ENCODE assay signal across 17 cellular contexts in the genomic region with DNA sequence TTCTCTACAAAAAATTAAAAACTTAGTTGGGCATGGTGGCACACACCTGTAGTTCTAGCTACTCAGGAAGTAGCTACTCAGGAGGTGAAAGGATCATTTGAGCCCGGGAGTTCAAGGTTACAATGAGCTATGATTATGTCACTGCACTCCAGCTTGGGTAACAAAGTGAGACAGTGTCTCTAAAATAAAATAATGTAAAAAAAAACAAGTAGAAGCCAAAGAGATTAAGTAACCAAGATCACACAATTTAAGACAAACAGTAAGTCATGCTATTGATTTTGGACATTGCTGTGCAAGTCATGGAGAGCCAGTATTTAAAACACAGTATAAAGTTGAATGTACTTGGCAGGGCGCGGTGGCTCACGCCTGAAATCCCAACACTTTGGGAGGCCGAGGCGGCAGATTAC.
"Had no signal": no experiment of that assay in that cellular context is flagged by ENCODE, and none has a peak within 500 bp of the region (broad histone marks: within the 10 kb centered on the region; RNA-seq: fewer than 3 reads in every experiment).

No MANE protein-coding gene starts in this region.

- H3K36me3 Mint-ChIP-seq: natural killer cell treated with Interleukin-12 subunit alpha and Interleukin-12 subunit beta and Interleukin-15 and Interleukin-18, amount 100 ng/mL, for 72 hours had no signal

- H3K27ac Mint-ChIP-seq: activated CD4-positive, alpha-beta T cell treated with anti-CD3 and anti-CD28 coated beads for 36 hours; activated CD8-positive, alpha-beta T cell treated with anti-CD3 and anti-CD28 coated beads for 36 hours; activated T-helper 1 cell treated with anti-CD3 and anti-CD28 coated beads, Interleukin-12 subunit alpha, Interleukin-12 subunit beta, Interleukin-2, Interleukin-4 antibody, amounts not matched to agents 30 ng/mL and 10 ng/mL and 1 ng/mL, durations not matched to agents 14 hours and 24 hours and 36 hours; endodermal cell had no signal

- H3K4me3 ChIP-seq: mucosa of descending colon, psoas muscle, sigmoid colon had no signal

- H3K36me3 ChIP-seq: brain microvascular endothelial cell, sigmoid colon had no signal

- H3K27ac ChIP-seq: brain microvascular endothelial cell, psoas muscle, sigmoid colon had no signal

- DNase-seq: activated CD4-positive, alpha-beta T cell treated with anti-CD3 and anti-CD28 coated beads for 36 hours; activated CD8-positive, alpha-beta memory T cell treated with anti-CD3 and anti-CD28 coated beads, Interleukin-2, amount 50 U/mL, for 4 hours; activated CD8-positive, alpha-beta T cell treated with anti-CD3 and anti-CD28 coated beads for 36 hours; activated naive CD4-positive, alpha-beta T cell treated with Interleukin-2 at 50 U/mL for 16 hours; amniotic stem cell; brain microvascular endothelial cell; cerebellar nuclear complex; dermis blood vessel endothelial cell; endodermal cell; hippocampal formation; mucosa of descending colon; psoas muscle; sigmoid colon; stimulated activated CD4-positive, alpha-beta T cell treated with anti-CD3 and anti-CD28 coated beads, Interleukin-2, amount 100 ng/mL, for 24 hours; stimulated activated naive CD8-positive, alpha-beta T cell treated with anti-CD3 and anti-CD28 coated beads, Interleukin-15, Interleukin-2, amounts not matched to agents 100 U/mL and 50 U/mL, for 24 hours had no signal

- H3K27me3 ChIP-seq: brain microvascular endothelial cell, sigmoid colon had no signal

- H3K27me3 Mint-ChIP-seq: activated CD4-positive, alpha-beta T cell treated with anti-CD3 and anti-CD28 coated beads for 36 hours; activated CD8-positive, alpha-beta T cell treated with anti-CD3 and anti-CD28 coated beads for 36 hours; natural killer cell treated with Interleukin-12 subunit alpha and Interleukin-12 subunit beta and Interleukin-15 and Interleukin-18, amount 100 ng/mL, for 72 hours had no signal

- H3K9me3 Mint-ChIP-seq: activated CD8-positive, alpha-beta T cell treated with anti-CD3 and anti-CD28 coated beads for 36 hours; activated T-helper 1 cell treated with anti-CD3 and anti-CD28 coated beads, Interleukin-12 subunit alpha, Interleukin-12 subunit beta, Interleukin-2, Interleukin-4 antibody, amounts not matched to agents 30 ng/mL and 10 ng/mL and 1 ng/mL, durations not matched to agents 14 hours and 24 hours and 36 hours; endodermal cell; natural killer cell treated with Interleukin-12 subunit alpha and Interleukin-12 subunit beta and Interleukin-15 and Interleukin-18, amount 100 ng/mL, for 72 hours had no signal

- H3K9me3 ChIP-seq: mucosa of descending colon, psoas muscle, sigmoid colon had no signal

- ATAC-seq: activated CD4-positive, alpha-beta T cell treated with anti-CD3 and anti-CD28 coated beads for 36 hours; activated CD8-positive, alpha-beta T cell treated with anti-CD3 and anti-CD28 coated beads for 36 hours; mucosa of descending colon; natural killer cell treated with Interleukin-12 subunit alpha and Interleukin-12 subunit beta and Interleukin-15 and Interleukin-18, amount 100 ng/mL, for 72 hours; psoas muscle; stimulated activated naive CD8-positive, alpha-beta T cell treated with anti-CD3 and anti-CD28 coated beads, Interleukin-15, Interleukin-2, amounts not matched to agents 100 U/mL and 50 U/mL, for 24 hours had no signal

- H3K4me3 Mint-ChIP-seq: activated CD4-positive, alpha-beta T cell treated with anti-CD3 and anti-CD28 coated beads for 36 hours; activated CD8-positive, alpha-beta T cell treated with anti-CD3 and anti-CD28 coated beads for 36 hours; activated T-helper 1 cell treated with anti-CD3 and anti-CD28 coated beads, Interleukin-12 subunit alpha, Interleukin-12 subunit beta, Interleukin-2, Interleukin-4 antibody, amounts not matched to agents 30 ng/mL and 10 ng/mL and 1 ng/mL, durations not matched to agents 14 hours and 24 hours and 36 hours; endodermal cell; natural killer cell treated with Interleukin-12 subunit alpha and Interleukin-12 subunit beta and Interleukin-15 and Interleukin-18, amount 100 ng/mL, for 72 hours had no signal
